2 cellular contexts compared by ENCODE assay signal in the genomic region with DNA sequence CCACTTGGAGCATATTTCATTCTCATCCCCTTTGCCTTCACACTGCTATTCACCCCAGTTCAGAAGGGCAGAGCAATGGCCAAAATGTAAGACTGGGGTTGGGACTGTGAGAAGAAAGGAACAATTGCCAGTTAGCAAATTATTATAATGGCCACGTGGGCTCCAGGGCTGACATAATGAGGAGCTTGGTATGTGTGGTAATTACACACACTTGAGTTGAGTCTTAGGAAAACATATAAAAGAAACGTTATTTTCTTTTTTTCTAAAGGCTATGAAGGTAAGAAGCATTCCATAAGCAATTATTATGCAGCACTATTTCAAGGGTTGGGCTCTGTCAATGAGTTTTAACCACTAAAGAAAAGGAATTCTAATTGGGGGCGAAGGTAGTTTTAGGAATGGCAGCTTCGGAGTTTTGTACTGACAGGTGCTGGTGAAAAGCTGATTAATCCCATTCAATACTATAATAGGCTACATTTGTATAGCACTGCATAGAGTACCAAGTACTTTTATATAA.
TF ChIP-seq lines count a peak whose summit lies in the region.

No MANE protein-coding gene starts in this region.

TF ChIP-seq in HepG2, 621 proteins besides CTCF, POLR2A, EP300 and RAD21:
- TF ChIP-seq ZNF75D (CRISPR knock-in tag; IDR thresholded peaks at IDR 0.05; ENCODE audit: borderline replicate concordance) = no peak
- TF ChIP-seq ZBTB44 (CRISPR knock-in tag; IDR thresholded peaks at IDR 0.05) = no peak
TF ChIP-seq in HepG2: peak in this region for 0.

TF ChIP-seq in endothelial cell of umbilical vein, 7 proteins besides CTCF, POLR2A, EP300 and RAD21:
- TF ChIP-seq MYC (IDR thresholded peaks at IDR 0.05; ENCODE audit: low read depth, low read length) (no peak), POLR2AphosphoS5 (IDR thresholded peaks at IDR 0.05; ENCODE audit: insufficient read depth, low read depth, low read length) (no peak), JUN (IDR thresholded peaks at IDR 0.05; ENCODE audit: borderline replicate concordance, insufficient read depth, insufficient read length, low read depth) (no peak), FOS (IDR thresholded peaks at IDR 0.05; ENCODE audit: borderline replicate concordance, insufficient read depth, low read length) (no peak), GATA2 (IDR thresholded peaks at IDR 0.05; ENCODE audit: insufficient read depth, insufficient read length, low read depth, low read length) (no peak), EZH2 (IDR thresholded peaks at IDR 0.05; ENCODE audit: borderline replicate concordance, low read depth, low read length, severe bottlenecking) (no peak)
- TF ChIP-seq, protein P1, sequence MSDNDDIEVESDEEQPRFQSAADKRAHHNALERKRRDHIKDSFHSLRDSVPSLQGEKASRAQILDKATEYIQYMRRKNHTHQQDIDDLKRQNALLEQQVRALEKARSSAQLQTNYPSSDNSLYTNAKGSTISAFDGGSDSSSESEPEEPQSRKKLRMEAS (IDR thresholded peaks at IDR 0.05; ENCODE audit: insufficient read depth, insufficient read length) = no peak
